Comparison of ENCODE assay signal across 18 cellular contexts in genomic region chr6:33846226-33846625, GRCh38. TPM values are rescaled to one million over a fixed set of nuclear protein-coding genes. Genes with fewer than 3 reads are reported as not detected.
"Had no signal": no experiment of that assay in that cellular context is flagged by ENCODE, and none has a peak within 500 bp of the region (broad histone marks: within the 10 kb centered on the region; RNA-seq: fewer than 3 reads in every experiment).

No MANE protein-coding gene starts in this region.

- H3K9ac ChIP-seq: neural progenitor cell, parathyroid adenoma had no signal

- H3K27me3 ChIP-seq: ascending aorta, cardiac muscle cell, neural progenitor cell, thyroid gland had no signal

- DNase-seq: activated CD4-positive, alpha-beta T cell treated with anti-CD3 and anti-CD28 coated beads for 4 hours; activated naive CD4-positive, alpha-beta T cell treated with Interleukin-2 at 50 U/mL for 16 hours; activated naive CD8-positive, alpha-beta T cell treated with anti-CD3 and anti-CD28 coated beads, Interleukin-2, amount 50 U/mL, for 24 hours; kidney glomerular epithelial cell; retina; T1000; thyroid gland had no signal

- H3K4me1 ChIP-seq: ascending aorta, parathyroid adenoma had no signal

- H3K4me3 ChIP-seq: ascending aorta, cardiac muscle cell, hepatocyte, neural progenitor cell, skin epidermis, thyroid gland had no signal

- H3K9me3 ChIP-seq: ascending aorta, thyroid gland had no signal

- H3K79me2 ChIP-seq: hepatocyte, parathyroid adenoma had no signal

- H2AFZ ChIP-seq: hepatocyte, neural progenitor cell, parathyroid adenoma had no signal

- H3K36me3 ChIP-seq: ascending aorta, cardiac muscle cell, neural progenitor cell, thyroid gland had no signal

- H3K27ac ChIP-seq: ascending aorta, cardiac muscle cell, hepatocyte, neural progenitor cell, parathyroid adenoma, skin epidermis, thyroid gland, VCaP had no signal

- H3K4me2 ChIP-seq: hepatocyte, neural progenitor cell had no signal

RNA-seq across cellular contexts. Expression of gene MLN, which starts 42.4 kb away (rescaled TPM):
- total RNA-seq: activated T-helper 1 cell treated with anti-CD3 and anti-CD28 coated beads, Interleukin-12 subunit alpha, Interleukin-12 subunit beta, Interleukin-2, Interleukin-4 antibody, amounts not matched to agents 30 ng/mL and 10 ng/mL and 1 ng/mL, durations not matched to agents 14 hours and 24 hours and 36 hours; ascending aorta; cardiac muscle cell; fibroblast of lung; lower leg skin; myocyte; thyroid gland had no signal
- polyA plus RNA-seq: fibroblast of lung had no signal
